Comparison of ENCODE assay signal across 6 cellular contexts in genomic region chr7:74730186-74730585, GRCh38. TPM values are rescaled to one million over a fixed set of nuclear protein-coding genes. Genes with fewer than 3 reads are reported as not detected.
"Had no signal": no experiment of that assay in that cellular context is flagged by ENCODE, and none has a peak within 500 bp of the region (broad histone marks: within the 10 kb centered on the region; RNA-seq: fewer than 3 reads in every experiment).

No MANE protein-coding gene starts in this region.

RNA-seq across cellular contexts. Expression of gene NCF1, which starts 43.6 kb away (rescaled TPM):
- total RNA-seq: LHCN-M2, MCF 10A, NCI-H460, RPMI7951, SJCRH30, SK-MEL-5 had no signal
